ENCODE assay signal across 21 cellular contexts in the genomic region with DNA sequence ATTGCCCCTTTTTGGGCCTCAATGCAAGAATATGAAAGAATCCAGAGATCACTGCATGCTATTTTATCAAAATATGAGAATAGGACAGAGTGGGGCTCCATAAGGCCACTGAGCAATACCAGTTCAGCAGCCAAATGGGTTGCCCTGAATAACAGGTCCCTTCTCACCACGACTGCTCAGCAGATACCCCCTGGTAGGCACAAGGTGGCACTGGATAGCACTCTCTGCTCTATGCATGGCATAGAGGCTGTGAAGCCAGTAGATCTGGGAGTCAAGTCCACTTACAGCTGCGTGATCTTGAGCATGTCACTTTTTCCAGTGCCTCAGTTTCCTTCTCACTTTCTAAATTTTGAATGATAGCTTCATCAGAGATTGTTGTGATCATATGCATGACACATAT.
DNase-seq lines count a peak whose midpoint lies in the region; ATAC-seq, FAIRE-seq and TF ChIP-seq lines count a peak whose summit lies in the region.
"Had no signal": no experiment of that assay in that cellular context is flagged by ENCODE, and none has a peak within 500 bp of the region (broad histone marks: within the 10 kb centered on the region; RNA-seq: fewer than 3 reads in every experiment).

No MANE protein-coding gene starts in this region.

- no peaks in the 10 kb centered on the region for H3K27me3 ChIP-seq in BLaER1 treated with 17β-estradiol and CSF1 and Interleukin-3, amounts not matched to agents 10 nM and 100 nM
- no peaks in the 10 kb centered on the region for H3K27me3 ChIP-seq in bronchial epithelial cell (ENCODE audit: control insufficient read depth, insufficient read depth, low read length)

- peak overlapping the region in 7 of 11 experiments; percentile 3 to 43 (median 35); a peak in 9 of 22 replicates for H3K4me2 ChIP-seq in BLaER1 treated with 17β-estradiol and CSF1 and Interleukin-3, amounts not matched to agents 10 nM and 100 nM

- H3K4me1 ChIP-seq in BLaER1 treated with 17β-estradiol and CSF1 and Interleukin-3, amounts not matched to agents 10 nM and 100 nM: peaks cover 1 to 19% (median 10%) of the 10 kb centered on the region in 10 experiments; a peak in 16 of 20 replicates
- H3K4me1 ChIP-seq: SJCRH30 had no signal

- no peak overlapping the region for H3K4me3 Mint-ChIP-seq in natural killer cell treated with Interleukin-12 subunit alpha and Interleukin-12 subunit beta and Interleukin-15 and Interleukin-18, amount 100 ng/mL, for 72 hours

- H3K4me1 Mint-ChIP-seq in natural killer cell treated with Interleukin-12 subunit alpha and Interleukin-12 subunit beta and Interleukin-15 and Interleukin-18, amount 100 ng/mL, for 72 hours (ENCODE audit: low read depth in 2 of 2): no peaks in the 10 kb centered on the region

- no peaks in the 10 kb centered on the region for H3K36me3 ChIP-seq in BLaER1 treated with 17β-estradiol and CSF1 and Interleukin-3, amounts not matched to agents 10 nM and 100 nM
- no peaks in the 10 kb centered on the region for H3K36me3 ChIP-seq in bronchial epithelial cell (ENCODE audit: control insufficient read depth, insufficient read depth, low read length)
- H3K36me3 ChIP-seq: SJCRH30 had no signal

- intact Hi-C loops in cardiac septum (cut with DNase I): no loop called here

- DNase-seq in LNCaP clone FGC (ENCODE audit: low read depth) (no peak), bronchial epithelial cell (ENCODE audit: low read depth) (no peak), retinal pigment epithelial cell (ENCODE audit: low read depth) (no peak), cardiac septum (ENCODE audit: low spot score) (no peak), globus pallidus (ENCODE audit: low spot score) (no peak)
- DNase-seq in natural killer cell treated with Interleukin-12 subunit alpha and Interleukin-12 subunit beta and Interleukin-15 and Interleukin-18, amount 100 ng/mL, for 72 hours (ENCODE audit: low spot score): no peak
- no peak for DNase-seq in stimulated activated CD4-positive, alpha-beta T cell treated with anti-CD3 and anti-CD28 coated beads, Interleukin-15, amount 100 ng/mL, for 24 hours
- DNase-seq: COR-L47, DMS153, GF-D8, GM23248, MV-4-11, NCI-H1417, NCI-H187, NCI-H2227 treated with DMSO at 0.1 percent for 48 hours, NCI-H510A treated with DMSO at 0.1 percent for 48 hours, NCI-H82 had no signal

- no peak for ATAC-seq in natural killer cell treated with Interleukin-12 subunit alpha and Interleukin-12 subunit beta and Interleukin-15 and Interleukin-18, amount 100 ng/mL, for 72 hours
- ATAC-seq: HCT116 had no signal

- 0 out of 2 replicates have a peak, but pooled peaks have one; percentile 19 for TF ChIP-seq CTCF in LNCaP clone FGC (IDR thresholded peaks at IDR 0.05; ENCODE audit: control insufficient read depth, extremely low read depth, insufficient read depth)
- TF ChIP-seq CTCF in bronchial epithelial cell (IDR thresholded peaks at IDR 0.05; ENCODE audit: insufficient read depth, low read length, severe bottlenecking): no peak
- peak; percentile 28 for TF ChIP-seq CTCF in retinal pigment epithelial cell (conservative IDR thresholded peaks at IDR 0.05; ENCODE audit: low read depth, low read length)

- H3K27me3 Mint-ChIP-seq in natural killer cell treated with Interleukin-12 subunit alpha and Interleukin-12 subunit beta and Interleukin-15 and Interleukin-18, amount 100 ng/mL, for 72 hours: peaks cover 9 to 11% of the 10 kb centered on the region in 2 donors

- H3K9ac ChIP-seq in BLaER1 treated with 17β-estradiol and CSF1 and Interleukin-3, amounts not matched to agents 10 nM and 100 nM: no peak overlapping the region
- H3K9ac ChIP-seq: GM23248 had no signal

- no peaks in the 10 kb centered on the region for H3K9me3 Mint-ChIP-seq in natural killer cell treated with Interleukin-12 subunit alpha and Interleukin-12 subunit beta and Interleukin-15 and Interleukin-18, amount 100 ng/mL, for 72 hours

- H3K27ac Mint-ChIP-seq in natural killer cell treated with Interleukin-12 subunit alpha and Interleukin-12 subunit beta and Interleukin-15 and Interleukin-18, amount 100 ng/mL, for 72 hours: no peak overlapping the region

- no peaks in the 10 kb centered on the region for H3K9me3 ChIP-seq in BLaER1 treated with 17β-estradiol and CSF1 and Interleukin-3, amounts not matched to agents 10 nM and 100 nM (replicated peaks in 1 of 11)
- H3K9me3 ChIP-seq: SJCRH30 had no signal

- H3K36me3 Mint-ChIP-seq in natural killer cell treated with Interleukin-12 subunit alpha and Interleukin-12 subunit beta and Interleukin-15 and Interleukin-18, amount 100 ng/mL, for 72 hours: no peaks in the 10 kb centered on the region

- H3K27ac ChIP-seq in BLaER1 treated with 17β-estradiol and CSF1 and Interleukin-3, amounts not matched to agents 10 nM and 100 nM: no peak overlapping the region
- H3K27ac ChIP-seq: GM23248, SJCRH30 had no signal

- peak; percentile 70 for FAIRE-seq in bronchial epithelial cell (lab: Jason Lieb, UNC)
- FAIRE-seq: GM19239 had no signal

- H3K4me3 ChIP-seq in BLaER1 treated with 17β-estradiol and CSF1 and Interleukin-3, amounts not matched to agents 10 nM and 100 nM: no peak overlapping the region
- H3K4me3 ChIP-seq in LNCaP clone FGC (ENCODE audit: low read depth, low read length): no peak overlapping the region
- H3K4me3 ChIP-seq in bronchial epithelial cell (ENCODE audit: low read depth, low read length): no peak overlapping the region
- H3K4me3 ChIP-seq in retinal pigment epithelial cell (ENCODE audit: low read length): no peak overlapping the region
- H3K4me3 ChIP-seq: GM23248, SJCRH30 had no signal

- H4K20me1 ChIP-seq in BLaER1 treated with 17β-estradiol and CSF1 and Interleukin-3, amounts not matched to agents 10 nM and 100 nM: no peaks in the 10 kb centered on the region
